1 cellular context compared by ENCODE assay signal in genomic region chr11:61335355-61335710, GRCh38.
TF ChIP-seq lines count a peak whose summit lies in the region.

No MANE protein-coding gene starts in this region.

TF ChIP-seq in HepG2, 621 proteins besides CTCF, POLR2A, EP300 and RAD21:
- TF ChIP-seq SRSF4 (IDR thresholded peaks at IDR 0.05; ENCODE audit: low read depth, low read length, poor library complexity, severe bottlenecking) = no peak
- 0 out of 2 replicates have a peak, but pooled peaks have one; percentile 10 for TF ChIP-seq ZFY (CRISPR knock-in tag; IDR thresholded peaks at IDR 0.05)
- TF ChIP-seq SIX4 (CRISPR knock-in tag; IDR thresholded peaks at IDR 0.05) = no peak
- no peak for TF ChIP-seq PLSCR1 (CRISPR knock-in tag; IDR thresholded peaks at IDR 0.05; ENCODE audit: borderline replicate concordance)
- no peak for TF ChIP-seq ZNF776 (CRISPR knock-in tag; IDR thresholded peaks at IDR 0.05)
- no peak for TF ChIP-seq RORA (CRISPR knock-in tag; IDR thresholded peaks at IDR 0.05)
- no peak for TF ChIP-seq PLRG1 (conservative IDR thresholded peaks at IDR 0.05)
- no peak for TF ChIP-seq ZBTB8A (CRISPR knock-in tag; IDR thresholded peaks at IDR 0.05; ENCODE audit: borderline replicate concordance, low read depth)
- no peak for TF ChIP-seq ZNF274 (CRISPR knock-in tag; IDR thresholded peaks at IDR 0.05)
- TF ChIP-seq NFIC (IDR thresholded peaks at IDR 0.05; ENCODE audit: low read length) = 0 out of 2 replicates have a peak, but pooled peaks have one; percentile 18
- TF ChIP-seq NR0B2 (CRISPR knock-in tag; IDR thresholded peaks at IDR 0.05) = no peak
- TF ChIP-seq PHF20 (CRISPR knock-in tag; IDR thresholded peaks at IDR 0.05) = peak; percentile 48; the same call in 1 of the 2 replicates
- no peak for TF ChIP-seq NAIF1 (CRISPR knock-in tag; IDR thresholded peaks at IDR 0.05; ENCODE audit: borderline replicate concordance)
- no peak for TF ChIP-seq ZNF205 (CRISPR knock-in tag; IDR thresholded peaks at IDR 0.05)
- peak; percentile 50; the same call in 1 of the 2 replicates for TF ChIP-seq ZNF800 (CRISPR knock-in tag; IDR thresholded peaks at IDR 0.05)
- TF ChIP-seq FOXP4 (CRISPR knock-in tag; IDR thresholded peaks at IDR 0.05) = 0 out of 2 replicates have a peak, but pooled peaks have one; percentile 5
- TF ChIP-seq YEATS4 (CRISPR knock-in tag; IDR thresholded peaks at IDR 0.05; ENCODE audit: borderline replicate concordance) = no peak
- TF ChIP-seq ZNF512 (CRISPR knock-in tag; IDR thresholded peaks at IDR 0.05) = no peak
- TF ChIP-seq SIN3A (IDR thresholded peaks at IDR 0.05; ENCODE audit: borderline replicate concordance, low read depth, low read length) = peak; percentile 39; the same call in 1 of the 2 replicates
- TF ChIP-seq EHMT2 (IDR thresholded peaks at IDR 0.05; ENCODE audit: borderline replicate concordance, low read depth, low read length) = no peak
- TF ChIP-seq MEIS1 (CRISPR knock-in tag; IDR thresholded peaks at IDR 0.05; ENCODE audit: borderline replicate concordance) = 0 out of 2 replicates have a peak, but pooled peaks have one; percentile 34
- no peak for TF ChIP-seq KDM5A (IDR thresholded peaks at IDR 0.05; ENCODE audit: borderline replicate concordance, low read length)
- no peak for TF ChIP-seq MLXIP (CRISPR knock-in tag; IDR thresholded peaks at IDR 0.05; ENCODE audit: borderline replicate concordance)
